28 cellular contexts compared by ENCODE assay signal in the genomic region with DNA sequence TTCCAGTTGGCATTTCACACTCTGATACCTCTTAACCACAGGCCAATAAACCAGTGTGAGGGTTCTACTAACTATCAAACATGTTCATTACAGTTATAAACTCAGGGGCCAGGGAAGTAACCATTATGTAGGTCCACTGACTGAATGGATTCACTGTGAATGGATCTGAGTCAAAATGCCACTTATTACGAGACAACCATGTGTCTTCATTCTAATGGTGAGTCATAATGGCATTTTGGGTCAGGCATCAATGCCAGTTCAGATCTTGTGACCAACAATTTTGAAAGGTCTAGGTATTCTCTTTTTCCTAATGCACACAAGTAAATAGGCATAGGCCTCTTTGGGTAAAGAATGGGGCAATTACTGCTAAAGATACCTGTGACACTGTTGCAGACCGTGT.
DNase-seq lines count a peak whose midpoint lies in the region; ATAC-seq and TF ChIP-seq lines count a peak whose summit lies in the region.
"Had no signal": no experiment of that assay in that cellular context is flagged by ENCODE, and none has a peak within 500 bp of the region (broad histone marks: within the 10 kb centered on the region; RNA-seq: fewer than 3 reads in every experiment).

No MANE protein-coding gene starts in this region.

- no peak overlapping the region for H2AFZ ChIP-seq in mammary epithelial cell (ENCODE audit: low read depth, low read length)
- H2AFZ ChIP-seq: GM23338 had no signal

- no peaks in the 10 kb centered on the region for H4K20me1 ChIP-seq in mammary epithelial cell (ENCODE audit: insufficient read depth, low read length)

- no peaks in the 10 kb centered on the region for H3K4me1 ChIP-seq in mammary epithelial cell (ENCODE audit: insufficient read depth, low read length)
- H3K4me1 ChIP-seq in heart right ventricle = peaks cover 0 to 14% (median 6%) of the 10 kb centered on the region in 9 donors
- H3K4me1 ChIP-seq: Peyer's patch, right atrium auricular region, upper lobe of right lung had no signal

- CTCF ChIA-PET in mammary epithelial cell (lab: Charles Lee; ENCODE audit: low non-redundant PET) = no interaction called here

- ATAC-seq in stimulated activated naive CD8-positive, alpha-beta T cell treated with anti-CD3 and anti-CD28 coated beads, Interleukin-15, amount 100 ng/mL, for 72 hours = peak; percentile 8
- no peak for ATAC-seq in stimulated activated naive CD8-positive, alpha-beta T cell treated with anti-CD3 and anti-CD28 coated beads, Interleukin-15, Interleukin-2, amounts not matched to agents 100 U/mL and 50 U/mL, for 24 hours
- ATAC-seq in HG02610 (IDR thresholded peaks at IDR 0.05; ENCODE audit: unreplicated experiment) = peak; percentile 73
- ATAC-seq in HG03442 (IDR thresholded peaks at IDR 0.05; ENCODE audit: unreplicated experiment) = peak; percentile 56
- ATAC-seq in stimulated activated naive B cell treated with anti-CD40 and anti-IgM and Interleukin-4, amounts not matched to agents 10 μg/mL and 1 μg/mL and 100 μg/mL, for 72 hours (replicated peaks) = peak; percentile 53 to 72
- no peak for ATAC-seq in HG03439 (IDR thresholded peaks at IDR 0.05; ENCODE audit: unreplicated experiment)
- no peak for ATAC-seq in heart right ventricle
- ATAC-seq: GM23338; left lobe of liver; naive thymus-derived CD8-positive, alpha-beta T cell; upper lobe of right lung had no signal

- H3K4me3 ChIP-seq in mammary epithelial cell (replicated peaks in 1 of 3; ENCODE audit: insufficient read depth in 1 of 3, low read depth in 2 of 3, low read length in 3 of 3) (no peak overlapping the region), heart right ventricle (no peak overlapping the region)
- H3K4me3 ChIP-seq: GM23338, Peyer's patch, right atrium auricular region, SJCRH30, upper lobe of right lung had no signal

- H3K27ac ChIP-seq in mammary epithelial cell (ENCODE audit: insufficient read depth, low read depth, low read length) = no peak overlapping the region
- H3K27ac ChIP-seq in heart right ventricle = no peak overlapping the region
- H3K27ac ChIP-seq: Peyer's patch, right atrium auricular region, SJCRH30, upper lobe of right lung had no signal

- H3K9ac ChIP-seq in mammary epithelial cell (ENCODE audit: insufficient read depth, low read length) = no peak overlapping the region

- no peak overlapping the region for H3K4me2 ChIP-seq in mammary epithelial cell (ENCODE audit: insufficient read depth, low read depth, low read length)
- H3K4me2 ChIP-seq: GM23338 had no signal

- TF ChIP-seq CTCF in mammary epithelial cell (conservative IDR thresholded peaks at IDR 0.05 in 1 of 2, IDR thresholded peaks at IDR 0.05 in 1 of 2; ENCODE audit: extremely low read depth in 1 of 2, insufficient read depth in 1 of 2, low read depth in 1 of 2, low read length in 2 of 2) (no peak), heart right ventricle (IDR thresholded peaks at IDR 0.05) (no peak)

- intact Hi-C loops in mammary epithelial cell (cut with micrococcal nuclease) (no loop called here), heart right ventricle (cut with DNase I) (no loop called here)

- H3K27ac Mint-ChIP-seq in stimulated activated naive CD8-positive, alpha-beta T cell treated with anti-CD3 and anti-CD28 coated beads, Interleukin-15, amount 100 ng/mL, for 72 hours = no peak overlapping the region
- H3K27ac Mint-ChIP-seq in stimulated activated naive B cell treated with anti-CD40 and anti-IgM and Interleukin-4, amounts not matched to agents 10 μg/mL and 1 μg/mL and 100 μg/mL, for 72 hours = no peak overlapping the region
- H3K27ac Mint-ChIP-seq: activated naive CD4-positive, alpha-beta T cell treated with anti-CD3 and anti-CD28 coated beads, Interleukin-2, amount 50 U/mL, for 24 hours; CD8-positive, alpha-beta memory T cell; GM23338; naive thymus-derived CD8-positive, alpha-beta T cell; T-helper 1 cell treated with Interleukin-12 subunit alpha and Interleukin-12 subunit beta and Interleukin-4 antibody, amounts not matched to agents 30 μg/mL and 1 μg/mL, for 36 hours had no signal

- H3K27me3 ChIP-seq in mammary epithelial cell (ENCODE audit: insufficient read depth, low read length) (no peaks in the 10 kb centered on the region), heart right ventricle (no peaks in the 10 kb centered on the region)
- H3K27me3 ChIP-seq: Peyer's patch, right atrium auricular region, SJCRH30, upper lobe of right lung had no signal

- no peaks in the 10 kb centered on the region for H3K79me2 ChIP-seq in mammary epithelial cell (ENCODE audit: insufficient read depth, low read length)

- peaks cover 13% of the 10 kb centered on the region for H3K27me3 Mint-ChIP-seq in stimulated activated naive CD8-positive, alpha-beta T cell treated with anti-CD3 and anti-CD28 coated beads, Interleukin-15, amount 100 ng/mL, for 72 hours
- peaks cover 0 to 8% of the 10 kb centered on the region in 2 donors for H3K27me3 Mint-ChIP-seq in stimulated activated naive B cell treated with anti-CD40 and anti-IgM and Interleukin-4, amounts not matched to agents 10 μg/mL and 1 μg/mL and 100 μg/mL, for 72 hours

- no peak overlapping the region for H3K4me3 Mint-ChIP-seq in stimulated activated naive CD8-positive, alpha-beta T cell treated with anti-CD3 and anti-CD28 coated beads, Interleukin-15, amount 100 ng/mL, for 72 hours
- H3K4me3 Mint-ChIP-seq in stimulated activated naive B cell treated with anti-CD40 and anti-IgM and Interleukin-4, amounts not matched to agents 10 μg/mL and 1 μg/mL and 100 μg/mL, for 72 hours = no peak overlapping the region
- H3K4me3 Mint-ChIP-seq: activated naive CD4-positive, alpha-beta T cell treated with anti-CD3 and anti-CD28 coated beads, Interleukin-2, amount 50 U/mL, for 24 hours; CD8-positive, alpha-beta memory T cell; GM23338; naive thymus-derived CD8-positive, alpha-beta T cell; T-helper 1 cell treated with Interleukin-12 subunit alpha and Interleukin-12 subunit beta and Interleukin-4 antibody, amounts not matched to agents 30 μg/mL and 1 μg/mL, for 36 hours had no signal

- H3K4me1 Mint-ChIP-seq in stimulated activated naive CD8-positive, alpha-beta T cell treated with anti-CD3 and anti-CD28 coated beads, Interleukin-15, amount 100 ng/mL, for 72 hours = no peaks in the 10 kb centered on the region
- peaks cover 0 to 2% of the 10 kb centered on the region in 2 donors for H3K4me1 Mint-ChIP-seq in stimulated activated naive B cell treated with anti-CD40 and anti-IgM and Interleukin-4, amounts not matched to agents 10 μg/mL and 1 μg/mL and 100 μg/mL, for 72 hours
- H3K4me1 Mint-ChIP-seq: activated naive CD4-positive, alpha-beta T cell treated with anti-CD3 and anti-CD28 coated beads, Interleukin-2, amount 50 U/mL, for 24 hours; CD8-positive, alpha-beta memory T cell; naive thymus-derived CD8-positive, alpha-beta T cell had no signal

- no TSS peak for BruUV-seq in mammary epithelial cell (replicated peaks; lab: Mats Ljungman, UMichigan)

- H3K9me3 Mint-ChIP-seq in stimulated activated naive CD8-positive, alpha-beta T cell treated with anti-CD3 and anti-CD28 coated beads, Interleukin-15, amount 100 ng/mL, for 72 hours = no peaks in the 10 kb centered on the region
- H3K9me3 Mint-ChIP-seq in stimulated activated naive B cell treated with anti-CD40 and anti-IgM and Interleukin-4, amounts not matched to agents 10 μg/mL and 1 μg/mL and 100 μg/mL, for 72 hours = peaks cover 0 to 4% of the 10 kb centered on the region in 2 donors
- H3K9me3 Mint-ChIP-seq: activated naive CD4-positive, alpha-beta T cell treated with anti-CD3 and anti-CD28 coated beads, Interleukin-2, amount 50 U/mL, for 24 hours; CD8-positive, alpha-beta memory T cell; GM23338; T-helper 1 cell treated with Interleukin-12 subunit alpha and Interleukin-12 subunit beta and Interleukin-4 antibody, amounts not matched to agents 30 μg/mL and 1 μg/mL, for 36 hours had no signal

- H3K9me3 ChIP-seq in mammary epithelial cell (replicated peaks; ENCODE audit: insufficient read depth, low read length) (no peaks in the 10 kb centered on the region), heart right ventricle (no peaks in the 10 kb centered on the region)
- H3K9me3 ChIP-seq: Peyer's patch, right atrium auricular region, SJCRH30, upper lobe of right lung had no signal

- no peak for DNase-seq in stimulated activated naive CD8-positive, alpha-beta T cell treated with anti-CD3 and anti-CD28 coated beads, Interleukin-15, amount 100 ng/mL, for 72 hours
- no peak for DNase-seq in stimulated activated naive CD8-positive, alpha-beta T cell treated with anti-CD3 and anti-CD28 coated beads, Interleukin-15, Interleukin-2, amounts not matched to agents 100 U/mL and 50 U/mL, for 24 hours
- no peak for DNase-seq in stimulated activated naive B cell treated with anti-CD40 and anti-IgM and Interleukin-4, amounts not matched to agents 10 μg/mL and 1 μg/mL and 100 μg/mL, for 72 hours
- DNase-seq in mammary epithelial cell = no peak
- DNase-seq in heart right ventricle = no peak
- DNase-seq: 8988T; activated CD4-positive, alpha-beta T cell treated with anti-CD3 and anti-CD28 coated beads for 4 hours; activated T-cell treated with anti-CD3 and anti-CD28 coated beads, Interleukin-2, amount 50 U/mL, for 48 hours; AML-193; aorta; caudate nucleus; CD8-positive, alpha-beta memory T cell; DMS79; foreskin fibroblast; naive thymus-derived CD8-positive, alpha-beta T cell; NCI-H1105; NCI-H2081; Peyer's patch; SJCRH30; upper lobe of right lung had no signal

- dilution Hi-C loops in mammary epithelial cell (cut with HindIII; ENCODE audit: low sequenced_read_pairs) = no loop called here

- in situ Hi-C loops in mammary epithelial cell (cut with MboI; ENCODE audit: low sequenced_read_pairs in 2 of 2) = no loop called here

- 71% methylated on average over 2 of the region's 2 CpGs for WGBS in mammary epithelial cell (ENCODE audit: low coverage, missing lambda C conversion rate)
- WGBS in heart right ventricle, 2 donors = 93 to 95% methylated on average over 2 of the region's 2 CpGs

- H3K36me3 Mint-ChIP-seq in stimulated activated naive B cell treated with anti-CD40 and anti-IgM and Interleukin-4, amounts not matched to agents 10 μg/mL and 1 μg/mL and 100 μg/mL, for 72 hours = no peaks in the 10 kb centered on the region
- H3K36me3 Mint-ChIP-seq: activated naive CD4-positive, alpha-beta T cell treated with anti-CD3 and anti-CD28 coated beads, Interleukin-2, amount 50 U/mL, for 24 hours; CD8-positive, alpha-beta memory T cell; naive thymus-derived CD8-positive, alpha-beta T cell had no signal

- H3K36me3 ChIP-seq in mammary epithelial cell (ENCODE audit: insufficient read depth, low read length) (no peaks in the 10 kb centered on the region), heart right ventricle (no peaks in the 10 kb centered on the region)
- H3K36me3 ChIP-seq: Peyer's patch, right atrium auricular region, SJCRH30, upper lobe of right lung had no signal

Comparison
In these comparisons a context has a peak if more than half of its experiments do, and no peak if none do; other contexts are left out.
1. ATAC-seq: peak in stimulated activated naive CD8-positive, alpha-beta T cell treated with anti-CD3 and anti-CD28 coated beads, Interleukin-15, amount 100 ng/mL, for 72 hours (single experiment), HG02610 (single experiment), HG03442 (single experiment) and stimulated activated naive B cell treated with anti-CD40 and anti-IgM and Interleukin-4, amounts not matched to agents 10 μg/mL and 1 μg/mL and 100 μg/mL, for 72 hours (2 of 2); none in stimulated activated naive CD8-positive, alpha-beta T cell treated with anti-CD3 and anti-CD28 coated beads, Interleukin-15, Interleukin-2, amounts not matched to agents 100 U/mL and 50 U/mL, for 24 hours (single experiment), HG03439 (single experiment) and heart right ventricle (0 of 8).